In genomic region chr12:123714302-123714627, GRCh38 we compare ENCODE assay signal across 1 cellular context.
TF ChIP-seq lines count a peak whose summit lies in the region.

No MANE protein-coding gene starts in this region.

TF ChIP-seq in GM23338, 12 proteins besides CTCF, POLR2A, EP300 and RAD21:
- no peak for TF ChIP-seq STAT1 (IDR thresholded peaks at IDR 0.05; ENCODE audit: unreplicated experiment)
- TF ChIP-seq ZNF114 (CRISPR knock-in tag; IDR thresholded peaks at IDR 0.05), result no peak
- TF ChIP-seq ZNF462 (CRISPR knock-in tag; IDR thresholded peaks at IDR 0.05), result no peak
- TF ChIP-seq POLR2AphosphoS5 (IDR thresholded peaks at IDR 0.05; ENCODE audit: low read depth), result no peak
- TF ChIP-seq ETS1 (IDR thresholded peaks at IDR 0.05), result no peak
- no peak for TF ChIP-seq EZH2 (IDR thresholded peaks at IDR 0.05; ENCODE audit: low read depth, unreplicated experiment)
- no peak for TF ChIP-seq REST (IDR thresholded peaks at IDR 0.05; ENCODE audit: unreplicated experiment)
